In genomic region chr11:94876645-94877445, GRCh38 we compare ENCODE assay signal across 8 cellular contexts.
DNase-seq lines count a peak whose midpoint lies in the region; ATAC-seq and TF ChIP-seq lines count a peak whose summit lies in the region.

No MANE protein-coding gene starts in this region.

- H3K9me3 Mint-ChIP-seq in naive thymus-derived CD4-positive, alpha-beta T cell: peaks cover 0 to 3% (median 0%) of the 10 kb centered on the region in 11 donors
- H3K9me3 Mint-ChIP-seq in stimulated activated naive CD8-positive, alpha-beta T cell treated with anti-CD3 and anti-CD28 coated beads, Interleukin-15, Interleukin-2, amounts not matched to agents 100 ng/mL and 50 ng/mL, for 24 hours: no peaks in the 10 kb centered on the region

- H3K27me3 Mint-ChIP-seq in naive thymus-derived CD4-positive, alpha-beta T cell: peaks cover 0 to 5% (median 0%) of the 10 kb centered on the region in 5 donors
- H3K27me3 Mint-ChIP-seq in stimulated activated naive CD8-positive, alpha-beta T cell treated with anti-CD3 and anti-CD28 coated beads, Interleukin-15, Interleukin-2, amounts not matched to agents 100 ng/mL and 50 ng/mL, for 24 hours: no peaks in the 10 kb centered on the region

- POLR2A ChIA-PET in naive thymus-derived CD4-positive, alpha-beta T cell (lab: Charles Lee): no interaction called here

- CTCF ChIA-PET in naive thymus-derived CD4-positive, alpha-beta T cell (lab: Charles Lee): interaction anchor here (0.6 kb wide), 1 partner anchor 22 kb away, joined by 3 read pairs; no protein-coding TSS in a partner anchor

- no peaks in the 10 kb centered on the region for H3K36me3 Mint-ChIP-seq in naive thymus-derived CD4-positive, alpha-beta T cell
- no peaks in the 10 kb centered on the region for H3K36me3 Mint-ChIP-seq in stimulated activated naive CD8-positive, alpha-beta T cell treated with anti-CD3 and anti-CD28 coated beads, Interleukin-15, Interleukin-2, amounts not matched to agents 100 ng/mL and 50 ng/mL, for 24 hours (ENCODE audit: low read depth)

- WGBS in esophagus muscularis mucosa: 19% methylated on average over 11 of the region's 12 CpGs

- TF ChIP-seq CTCF in esophagus muscularis mucosa (IDR thresholded peaks at IDR 0.05): peak in 2 of 3 experiments; percentile 34 to 47

- TF ChIP-seq POLR2A in esophagus muscularis mucosa (IDR thresholded peaks at IDR 0.05; ENCODE audit: low read depth): no peak

- TF ChIP-seq EP300 in esophagus muscularis mucosa (IDR thresholded peaks at IDR 0.05): no peak

- no peaks in the 10 kb centered on the region for H3K9me3 ChIP-seq in esophagus muscularis mucosa
- H3K9me3 ChIP-seq in naive thymus-derived CD4-positive, alpha-beta T cell (ENCODE audit: control insufficient read depth in 2 of 3, low read length in 3 of 3): no peaks in the 10 kb centered on the region

- in situ Hi-C loops in G401 (cut with HindIII; ENCODE audit: low sequenced_read_pairs): no loop called here

- H3K4me1 Mint-ChIP-seq in naive thymus-derived CD4-positive, alpha-beta T cell: peaks cover 10 to 22% (median 16%) of the 10 kb centered on the region in 7 donors
- peaks cover 26% of the 10 kb centered on the region for H3K4me1 Mint-ChIP-seq in stimulated activated naive CD8-positive, alpha-beta T cell treated with anti-CD3 and anti-CD28 coated beads, Interleukin-15, Interleukin-2, amounts not matched to agents 100 ng/mL and 50 ng/mL, for 24 hours (ENCODE audit: low read depth)

- H3K4me3 ChIP-seq in esophagus muscularis mucosa: no peak overlapping the region
- H3K4me3 ChIP-seq in naive thymus-derived CD4-positive, alpha-beta T cell (ENCODE audit: low read length): no peak overlapping the region

- intact Hi-C loops in esophagus muscularis mucosa (cut with DNase I): loop anchor here (5.0 to 10.0 kb wide), 3 partner anchors 85 to 255 kb away; no protein-coding TSS in a partner anchor
- intact Hi-C loops in naive thymus-derived CD4-positive, alpha-beta T cell (cut with micrococcal nuclease): loop anchor here in 1 of 2 donors (2.0 to 5.0 kb wide), 2 partner anchors 90 to 255 kb away; no protein-coding TSS in a partner anchor

- ATAC-seq in GM21825 (IDR thresholded peaks at IDR 0.05; ENCODE audit: unreplicated experiment): peak; percentile 96
- peak; percentile 84 for ATAC-seq in naive thymus-derived CD4-positive, alpha-beta T cell

- peak overlapping the region in 1 of 10 donors; percentile 69 for H3K4me3 Mint-ChIP-seq in naive thymus-derived CD4-positive, alpha-beta T cell
- peak overlapping the region; percentile 46 for H3K4me3 Mint-ChIP-seq in stimulated activated naive CD8-positive, alpha-beta T cell treated with anti-CD3 and anti-CD28 coated beads, Interleukin-15, Interleukin-2, amounts not matched to agents 100 ng/mL and 50 ng/mL, for 24 hours

- peaks cover 17 to 69% (median 60%) of the 10 kb centered on the region in 4 donors for H3K4me1 ChIP-seq in esophagus muscularis mucosa
- no peaks in the 10 kb centered on the region for H3K4me1 ChIP-seq in naive thymus-derived CD4-positive, alpha-beta T cell (ENCODE audit: control insufficient read depth in 2 of 2, insufficient read depth in 2 of 2, low read length in 2 of 2)

- H3K27me3 ChIP-seq in esophagus muscularis mucosa: no peaks in the 10 kb centered on the region
- H3K27me3 ChIP-seq in naive thymus-derived CD4-positive, alpha-beta T cell (ENCODE audit: control insufficient read depth in 2 of 2, insufficient read depth in 2 of 2, low read length in 2 of 2): peaks cover 0 to 4% of the 10 kb centered on the region in 2 donors

- H3K36me3 ChIP-seq in esophagus muscularis mucosa: peaks cover 24 to 82% (median 58%) of the 10 kb centered on the region in 4 donors
- H3K36me3 ChIP-seq in naive thymus-derived CD4-positive, alpha-beta T cell (ENCODE audit: control insufficient read depth in 2 of 3, insufficient read depth in 3 of 3, low read length in 3 of 3): no peaks in the 10 kb centered on the region

- peak overlapping the region in 4 of 9 donors; percentile 28 to 67 (median 55) for H3K27ac Mint-ChIP-seq in naive thymus-derived CD4-positive, alpha-beta T cell
- peak overlapping the region; percentile 84 for H3K27ac Mint-ChIP-seq in stimulated activated naive CD8-positive, alpha-beta T cell treated with anti-CD3 and anti-CD28 coated beads, Interleukin-15, Interleukin-2, amounts not matched to agents 100 ng/mL and 50 ng/mL, for 24 hours

- DNase-seq in G401 (ENCODE audit: low spot score): peak; percentile 57
- DNase-seq in LHCN-M2 (ENCODE audit: low read depth): peak; percentile 93
- DNase-seq in activated CD8-positive, alpha-beta memory T cell treated with anti-CD3 and anti-CD28 coated beads for 48 hours (ENCODE audit: low read depth in 2 of 3, low spot score in 2 of 3): peak; percentile 21 to 51 (median 36)
- peak; percentile 95 for DNase-seq in esophagus muscularis mucosa (ENCODE audit: extremely low spot score)
- DNase-seq in naive thymus-derived CD4-positive, alpha-beta T cell: peak in 2 of 9 donors; percentile 7 to 75
- no peak for DNase-seq in NCI-H345 treated with DMSO at 0.1 percent for 48 hours (lab: John Stamatoyannopoulos, UW; ENCODE audit: unreplicated experiment)

- H3K27ac ChIP-seq in esophagus muscularis mucosa (replicated peaks in 1 of 4): peak overlapping the region; percentile 70 to 83 (median 80)
- H3K27ac ChIP-seq in naive thymus-derived CD4-positive, alpha-beta T cell (ENCODE audit: low read depth, low read length): no peak overlapping the region
